ENCODE assay signal across 16 cellular contexts in the genomic region with DNA sequence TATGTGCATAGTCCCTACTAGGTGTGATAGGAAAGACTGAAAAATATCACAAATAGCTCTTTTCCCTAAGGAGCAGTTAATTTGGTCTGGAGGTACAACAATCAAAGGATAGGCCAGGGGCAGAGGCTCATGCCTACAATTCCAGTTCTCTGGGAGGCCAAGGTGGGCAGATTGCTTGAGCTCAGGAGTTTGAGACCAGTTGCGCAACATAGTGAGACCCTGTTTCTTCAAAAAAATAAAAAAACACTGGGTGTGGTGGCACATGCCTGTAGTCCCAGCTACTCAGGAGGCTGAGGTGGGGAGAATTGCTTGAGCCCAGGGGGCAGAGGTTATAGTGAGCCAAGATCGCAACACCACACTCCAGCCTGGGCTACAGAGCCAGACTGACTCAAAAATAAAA.
"Had no signal": no experiment of that assay in that cellular context is flagged by ENCODE, and none has a peak within 500 bp of the region (broad histone marks: within the 10 kb centered on the region; RNA-seq: fewer than 3 reads in every experiment).

No MANE protein-coding gene starts in this region.

- DNase-seq: cerebellar nuclear complex; effector memory CD8-positive, alpha-beta T cell; gastrocnemius medialis; heart right ventricle; hypothalamus; kidney glomerular epithelial cell; mammary epithelial cell; naive thymus-derived CD4-positive, alpha-beta T cell; nephron progenitor cell; spleen; stimulated activated naive CD4-positive, alpha-beta T cell; stomach; tibial artery had no signal

- ATAC-seq: effector memory CD8-positive, alpha-beta T cell; naive thymus-derived CD4-positive, alpha-beta T cell had no signal

- H3K36me3 ChIP-seq: esophagus muscularis mucosa, gastrocnemius medialis, heart right ventricle, right atrium auricular region, spleen, stomach, tibial artery had no signal

- H3K9me3 ChIP-seq: esophagus muscularis mucosa, gastrocnemius medialis, heart right ventricle, right atrium auricular region, spleen, stomach, tibial artery had no signal

- H3K27ac ChIP-seq: epithelial cell of prostate, esophagus muscularis mucosa, heart right ventricle, right atrium auricular region, spleen had no signal

- H3K27me3 ChIP-seq: esophagus muscularis mucosa, gastrocnemius medialis, heart right ventricle, right atrium auricular region, spleen, stomach, tibial artery had no signal

- H3K4me1 ChIP-seq: gastrocnemius medialis had no signal

- H3K4me3 ChIP-seq: esophagus muscularis mucosa, gastrocnemius medialis, heart right ventricle, right atrium auricular region, spleen, stomach, tibial artery had no signal
